Comparison of ENCODE assay signal across 8 cellular contexts in the genomic region with DNA sequence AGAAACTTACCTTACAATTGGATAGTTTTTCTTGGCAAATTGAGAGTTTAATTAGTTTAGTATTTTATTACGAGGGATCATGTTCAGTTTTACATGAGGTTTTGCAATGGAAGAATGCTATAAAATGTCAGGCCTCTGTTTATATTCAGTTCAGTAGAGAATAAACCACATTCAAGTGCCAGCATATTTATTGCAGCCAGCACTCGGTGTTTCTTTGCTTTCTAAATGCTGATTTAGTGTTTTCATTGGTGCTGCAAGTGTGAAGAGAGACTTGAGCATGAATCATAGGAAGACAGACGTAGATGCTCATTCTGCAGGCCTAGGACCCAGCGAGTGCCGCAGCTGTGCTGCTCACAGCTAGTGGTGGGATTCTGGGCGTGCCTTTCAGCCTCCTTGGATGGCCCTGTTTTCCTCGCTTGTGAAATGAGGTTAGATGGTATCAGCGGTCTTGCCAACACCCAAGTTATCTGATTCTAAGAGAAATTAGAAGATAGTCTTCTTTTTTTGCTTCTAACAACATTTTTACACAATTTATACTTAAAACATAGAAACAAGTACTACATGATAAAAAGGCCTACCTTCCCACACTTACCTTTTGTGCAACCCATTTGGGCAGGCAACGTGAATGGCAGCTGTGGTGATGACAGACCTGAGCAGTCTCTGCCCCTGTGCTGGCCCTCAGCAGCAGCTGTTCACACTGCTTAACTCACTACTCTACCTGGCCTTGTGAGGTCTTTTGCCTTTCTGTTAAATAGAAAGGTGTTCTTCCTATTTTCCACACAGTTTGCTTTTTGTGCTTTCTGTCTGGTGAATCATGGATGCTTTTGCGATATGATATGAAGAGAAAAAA. TPM values are rescaled to one million over a fixed set of nuclear protein-coding genes. Genes with fewer than 3 reads are reported as not detected.
DNase-seq lines count a peak whose midpoint lies in the region; ATAC-seq and TF ChIP-seq lines count a peak whose summit lies in the region.

No MANE protein-coding gene starts in this region.

- H3K27ac ChIP-seq in HUES64 (ENCODE audit: low read depth, low read length): peak overlapping the region; percentile 84
- no peak overlapping the region for H3K27ac ChIP-seq in fibroblast of lung (ENCODE audit: insufficient read depth, low read length)

- no peaks in the 10 kb centered on the region for H3K9me3 ChIP-seq in HUES64 (ENCODE audit: insufficient read depth, low read depth, low read length)
- H3K9me3 ChIP-seq in fibroblast of lung (ENCODE audit: control insufficient read depth, insufficient read depth, low read depth, low read length): no peaks in the 10 kb centered on the region

- H3K9ac ChIP-seq in HUES64 (ENCODE audit: low read depth, low read length) (no peak overlapping the region), fibroblast of lung (ENCODE audit: insufficient read depth, low read length) (no peak overlapping the region)

- no peaks in the 10 kb centered on the region for H3K9me3 Mint-ChIP-seq in activated CD4-positive, alpha-beta memory T cell treated with anti-CD3 and anti-CD28 coated beads, Interleukin-2, amount 10 ng/mL, durations not matched to agents 7 days and 5 days
- H3K9me3 Mint-ChIP-seq in stimulated activated naive CD8-positive, alpha-beta T cell treated with anti-CD3 and anti-CD28 coated beads, Interleukin-15, amount 100 ng/mL, for 72 hours: no peaks in the 10 kb centered on the region

- ATAC-seq in stimulated activated naive CD8-positive, alpha-beta T cell treated with anti-CD3 and anti-CD28 coated beads, Interleukin-15, amount 100 ng/mL, for 72 hours: peak; percentile 80
- ATAC-seq in HG02798 (IDR thresholded peaks at IDR 0.05; ENCODE audit: poor library complexity, unreplicated experiment): no peak
- no peak for ATAC-seq in HG03442 (IDR thresholded peaks at IDR 0.05; ENCODE audit: unreplicated experiment)

- peak overlapping the region; percentile 87 for H3K27ac Mint-ChIP-seq in activated CD4-positive, alpha-beta memory T cell treated with anti-CD3 and anti-CD28 coated beads, Interleukin-2, amount 10 ng/mL, durations not matched to agents 7 days and 5 days
- H3K27ac Mint-ChIP-seq in stimulated activated naive CD8-positive, alpha-beta T cell treated with anti-CD3 and anti-CD28 coated beads, Interleukin-15, amount 100 ng/mL, for 72 hours: peak overlapping the region; percentile 68 to 90

- H3K4me3 ChIP-seq in HUES64 (ENCODE audit: low read length): no peak overlapping the region
- no peak overlapping the region for H3K4me3 ChIP-seq in fibroblast of lung (replicated peaks in 1 of 4; ENCODE audit: control extremely low read depth in 1 of 4, insufficient read depth in 1 of 4, low read depth in 3 of 4, low read length in 4 of 4)

- WGBS in HUES64: 81% methylated on average over 9 of the region's 10 CpGs

- CTCF ChIA-PET in activated CD4-positive, alpha-beta memory T cell treated with anti-CD3 and anti-CD28 coated beads, Interleukin-2, amount 10 ng/mL, durations not matched to agents 7 days and 5 days (lab: Charles Lee): interaction anchor here (0.8 to 3.7 kb wide), 10 partner anchors 8 to 258 kb away, joined by 3 to 35 read pairs (median 5); partner anchors contain the start of gene DMXL1

- POLR2A ChIA-PET in activated CD4-positive, alpha-beta memory T cell treated with anti-CD3 and anti-CD28 coated beads, Interleukin-2, amount 10 ng/mL, durations not matched to agents 7 days and 5 days (lab: Charles Lee): interaction anchor here (0.8 to 23.6 kb wide), 8 partner anchors 8 to 258 kb away, joined by 5 to 779 read pairs (median 15); partner anchors contain the start of genes DMXL1 and TNFAIP8

- no peaks in the 10 kb centered on the region for H3K79me2 ChIP-seq in fibroblast of lung (ENCODE audit: control insufficient read depth, insufficient read depth, low read length)

- H3K27me3 ChIP-seq in HUES64 (ENCODE audit: insufficient read depth, low read length) (no peaks in the 10 kb centered on the region), fibroblast of lung (ENCODE audit: control insufficient read depth, insufficient read depth, low read length) (no peaks in the 10 kb centered on the region)

- no peak overlapping the region for H2AFZ ChIP-seq in fibroblast of lung (ENCODE audit: low read length)

- no peaks in the 10 kb centered on the region for H3K27me3 Mint-ChIP-seq in activated CD4-positive, alpha-beta memory T cell treated with anti-CD3 and anti-CD28 coated beads, Interleukin-2, amount 10 ng/mL, durations not matched to agents 7 days and 5 days
- H3K27me3 Mint-ChIP-seq in stimulated activated naive CD8-positive, alpha-beta T cell treated with anti-CD3 and anti-CD28 coated beads, Interleukin-15, amount 100 ng/mL, for 72 hours: no peaks in the 10 kb centered on the region

- no peaks in the 10 kb centered on the region for H4K20me1 ChIP-seq in fibroblast of lung (ENCODE audit: control insufficient read depth, extremely low read depth, insufficient read depth, low read length)

- no peak overlapping the region for H3K4me2 ChIP-seq in fibroblast of lung (ENCODE audit: extremely low read depth, insufficient read depth, low read length)

- H3K36me3 ChIP-seq in HUES64 (ENCODE audit: insufficient read depth, low read length): no peaks in the 10 kb centered on the region
- no peaks in the 10 kb centered on the region for H3K36me3 ChIP-seq in fibroblast of lung (ENCODE audit: control insufficient read depth, insufficient read depth, low read length)

- H3K4me1 ChIP-seq in HUES64 (ENCODE audit: insufficient read depth, low read length) (peaks cover 40% of the 10 kb centered on the region), fibroblast of lung (ENCODE audit: control insufficient read depth, extremely low read depth, insufficient read depth, low read length) (no peaks in the 10 kb centered on the region)

- peaks cover 85% of the 10 kb centered on the region for H3K4me1 Mint-ChIP-seq in activated CD4-positive, alpha-beta memory T cell treated with anti-CD3 and anti-CD28 coated beads, Interleukin-2, amount 10 ng/mL, durations not matched to agents 7 days and 5 days
- H3K4me1 Mint-ChIP-seq in stimulated activated naive CD8-positive, alpha-beta T cell treated with anti-CD3 and anti-CD28 coated beads, Interleukin-15, amount 100 ng/mL, for 72 hours: peaks cover 74% of the 10 kb centered on the region

- H3K36me3 Mint-ChIP-seq in activated CD4-positive, alpha-beta memory T cell treated with anti-CD3 and anti-CD28 coated beads, Interleukin-2, amount 10 ng/mL, durations not matched to agents 7 days and 5 days (ENCODE audit: low read depth): peaks cover 27% of the 10 kb centered on the region

- H3K4me3 Mint-ChIP-seq in activated CD4-positive, alpha-beta memory T cell treated with anti-CD3 and anti-CD28 coated beads, Interleukin-2, amount 10 ng/mL, durations not matched to agents 7 days and 5 days: peak overlapping the region; percentile 36
- H3K4me3 Mint-ChIP-seq in stimulated activated naive CD8-positive, alpha-beta T cell treated with anti-CD3 and anti-CD28 coated beads, Interleukin-15, amount 100 ng/mL, for 72 hours: peak overlapping the region; percentile 75 to 78

- peak; percentile 73 for DNase-seq in activated CD4-positive, alpha-beta memory T cell treated with anti-CD3 and anti-CD28 coated beads, Interleukin-2, amount 10 ng/mL, durations not matched to agents 7 days and 5 days
- DNase-seq in fibroblast of lung (ENCODE audit: low read depth in 2 of 2): peak; percentile 81 to 93
- DNase-seq in stimulated activated naive CD8-positive, alpha-beta T cell treated with anti-CD3 and anti-CD28 coated beads, Interleukin-15, amount 100 ng/mL, for 72 hours: peak; percentile 58 to 68
- DNase-seq in cerebellar nuclear complex (lab: John Stamatoyannopoulos, UW): no peak
- DNase-seq in kidney tubule cell (ENCODE audit: low spot score): no peak

- no peak for TF ChIP-seq CTCF in fibroblast of lung (conservative IDR thresholded peaks at IDR 0.05 in 1 of 2, IDR thresholded peaks at IDR 0.05 in 1 of 2; ENCODE audit: low read depth in 1 of 2, low read length in 2 of 2)

RNA-seq across cellular contexts. Expression of gene TNFAIP8, which starts 26.8 kb away (rescaled TPM):
- polyA plus RNA-seq in HUES64 (2013, experiment 1 of 2): 16.6 TPM
- 19.6 TPM for polyA plus RNA-seq in HUES64 (2013, experiment 2 of 2)
- total RNA-seq in activated CD4-positive, alpha-beta memory T cell treated with anti-CD3 and anti-CD28 coated beads, Interleukin-2, amount 10 ng/mL, durations not matched to agents 7 days and 5 days: 100 to 1,000 TPM; 161 to 163 TPM
- total RNA-seq in fibroblast of lung: 30.6 and 37.7 TPM in 2 replicates
- 23.8 and 36.7 TPM in 2 replicates for polyA plus RNA-seq in fibroblast of lung
- 19.8 and 25.7 TPM in 2 replicates for polyA plus RNA-seq in fibroblast of lung (2012)
- polyA minus RNA-seq in fibroblast of lung (ENCODE audit: low replicate concordance): 0.74 and 3.5 TPM in 2 replicates

Comparison
In these comparisons a context has a peak if more than half of its experiments do, and no peak if none do; other contexts are left out.
1. DNase-seq: peak in activated CD4-positive, alpha-beta memory T cell treated with anti-CD3 and anti-CD28 coated beads, Interleukin-2, amount 10 ng/mL, durations not matched to agents 7 days and 5 days (single experiment), fibroblast of lung (2 of 2) and stimulated activated naive CD8-positive, alpha-beta T cell treated with anti-CD3 and anti-CD28 coated beads, Interleukin-15, amount 100 ng/mL, for 72 hours (2 of 2); none in cerebellar nuclear complex (0 of 2) and kidney tubule cell (single experiment).